1 cellular context compared by ENCODE assay signal in the genomic region with DNA sequence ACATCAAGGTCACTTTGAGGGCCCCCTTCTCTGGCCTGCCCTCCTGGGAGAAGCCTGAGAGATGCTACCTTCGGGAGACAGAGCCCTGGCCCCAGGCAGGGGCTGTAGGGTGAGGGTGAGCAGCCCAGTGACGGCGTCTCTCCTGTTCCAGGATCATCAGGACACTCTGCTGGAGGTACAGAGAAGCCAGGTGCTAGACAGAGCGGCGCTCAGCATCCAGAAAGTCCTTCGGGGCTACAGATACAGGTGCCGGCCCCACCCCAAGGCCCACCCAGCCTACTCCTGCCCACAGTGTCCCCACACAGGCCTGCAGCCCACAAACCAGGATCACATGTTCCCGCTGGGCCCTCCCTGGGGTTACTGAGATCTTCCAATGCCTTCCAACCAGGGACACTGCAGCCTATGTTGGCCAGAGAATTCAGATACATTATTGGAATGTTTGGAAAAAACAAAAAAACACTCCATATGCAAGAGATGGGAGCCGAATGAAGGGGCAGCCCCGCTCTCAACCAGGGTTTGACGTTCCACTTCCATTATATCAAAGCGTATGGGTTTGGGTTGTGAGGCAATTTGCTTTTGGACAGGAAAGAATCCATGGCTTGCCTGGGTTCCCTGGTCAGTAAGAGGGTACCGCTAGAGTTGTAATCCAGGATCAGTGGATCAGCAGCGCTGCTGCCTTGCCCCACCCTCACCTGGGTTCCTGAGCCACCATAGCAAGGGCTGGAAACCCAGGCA.
TF ChIP-seq lines count a peak whose summit lies in the region.

No MANE protein-coding gene starts in this region.

TF ChIP-seq in IMR-90, 13 proteins besides CTCF, POLR2A, EP300 and RAD21:
- TF ChIP-seq RFX5 (IDR thresholded peaks at IDR 0.05; ENCODE audit: low read depth, low read length) (no peak), RCOR1 (IDR thresholded peaks at IDR 0.05; ENCODE audit: insufficient replicate concordance, low read length) (no peak), FOS (IDR thresholded peaks at IDR 0.05; ENCODE audit: low read depth, low read length) (no peak)
- TF ChIP-seq, protein P1, sequence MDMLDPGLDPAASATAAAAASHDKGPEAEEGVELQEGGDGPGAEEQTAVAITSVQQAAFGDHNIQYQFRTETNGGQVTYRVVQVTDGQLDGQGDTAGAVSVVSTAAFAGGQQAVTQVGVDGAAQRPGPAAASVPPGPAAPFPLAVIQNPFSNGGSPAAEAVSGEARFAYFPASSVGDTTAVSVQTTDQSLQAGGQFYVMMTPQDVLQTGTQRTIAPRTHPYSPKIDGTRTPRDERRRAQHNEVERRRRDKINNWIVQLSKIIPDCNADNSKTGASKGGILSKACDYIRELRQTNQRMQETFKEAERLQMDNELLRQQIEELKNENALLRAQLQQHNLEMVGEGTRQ (IDR thresholded peaks at IDR 0.05; ENCODE audit: low read depth, low read length): no peak
